In the genomic region with DNA sequence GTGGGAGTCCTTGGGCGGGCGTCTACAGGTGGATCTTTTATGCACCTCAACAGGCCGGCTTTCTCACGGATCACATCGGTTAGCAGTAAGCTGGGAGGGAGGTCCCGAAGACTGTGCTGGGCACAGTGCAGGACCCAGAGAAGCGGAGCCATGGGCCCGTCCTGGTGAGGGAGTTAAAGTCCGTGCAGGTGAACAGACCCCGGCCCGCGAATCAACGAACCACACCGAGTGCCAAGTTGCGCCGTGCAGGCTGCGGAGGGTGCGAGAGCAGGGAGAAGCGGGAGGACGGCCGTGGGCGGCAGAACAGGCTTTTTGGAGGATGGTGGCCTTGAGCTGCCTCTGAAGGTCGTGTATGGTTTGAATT, we compare ENCODE assay signal across 15 cellular contexts.
"Had no signal": no experiment of that assay in that cellular context is flagged by ENCODE, and none has a peak within 500 bp of the region (broad histone marks: within the 10 kb centered on the region; RNA-seq: fewer than 3 reads in every experiment).

No MANE protein-coding gene starts in this region.

- H3K4me3 Mint-ChIP-seq: memory B cell; natural killer cell; T-helper 1 cell treated with Interleukin-12 subunit alpha and Interleukin-12 subunit beta and Interleukin-4 antibody, amounts not matched to agents 30 μg/mL and 1 μg/mL, for 36 hours had no signal

- H3K4me3 ChIP-seq: body of pancreas, esophagus muscularis mucosa, psoas muscle, stomach, thyroid gland, uterus had no signal

- H3K36me3 ChIP-seq: thyroid gland, uterus had no signal

- H3K4me1 ChIP-seq: body of pancreas, psoas muscle, thyroid gland, uterus had no signal

- H3K9me3 ChIP-seq: body of pancreas, esophagus muscularis mucosa, psoas muscle, stomach, thyroid gland, uterus had no signal

- H3K4me1 Mint-ChIP-seq: memory B cell had no signal

- H3K27ac ChIP-seq: body of pancreas, esophagus muscularis mucosa, psoas muscle, thyroid gland, uterus had no signal

- DNase-seq: activated naive CD4-positive, alpha-beta T cell treated with anti-CD3 and anti-CD28 coated beads, Interleukin-2, amount 50 U/mL, for 16 hours; body of pancreas; dermis blood vessel endothelial cell; natural killer cell; occipital lobe; psoas muscle; stimulated activated CD4-positive, alpha-beta T cell treated with anti-CD3 and anti-CD28 coated beads, Interleukin-12 subunit alpha, Interleukin-12 subunit beta, amount 100 ng/mL, for 4 hours; stimulated activated CD4-positive, alpha-beta T cell treated with anti-CD3 and anti-CD28 coated beads, Interleukin-4, amount 100 ng/mL, for 4 hours; stomach; thyroid gland; uterus had no signal

- H3K9me3 Mint-ChIP-seq: activated T-helper 2 cell treated with anti-CD3 and anti-CD28 coated beads, Interferon-gamma antibody, Interleukin-2, Interleukin-4, amounts not matched to agents 10 μg/mL and 5 μg/mL and 100 μg/mL, durations not matched to agents 14 hours and 24 hours and 36 hours; memory B cell; natural killer cell; T-helper 1 cell treated with Interleukin-12 subunit alpha and Interleukin-12 subunit beta and Interleukin-4 antibody, amounts not matched to agents 30 μg/mL and 1 μg/mL, for 36 hours had no signal

- H3K27ac Mint-ChIP-seq: activated T-helper 2 cell treated with anti-CD3 and anti-CD28 coated beads, Interferon-gamma antibody, Interleukin-2, Interleukin-4, amounts not matched to agents 10 μg/mL and 5 μg/mL and 100 μg/mL, durations not matched to agents 14 hours and 24 hours and 36 hours; memory B cell; natural killer cell; T-helper 1 cell treated with Interleukin-12 subunit alpha and Interleukin-12 subunit beta and Interleukin-4 antibody, amounts not matched to agents 30 μg/mL and 1 μg/mL, for 36 hours had no signal

- H3K27me3 Mint-ChIP-seq: memory B cell had no signal

- H3K27me3 ChIP-seq: body of pancreas, esophagus muscularis mucosa, stomach, thyroid gland, uterus had no signal

- H3K36me3 Mint-ChIP-seq: natural killer cell had no signal
